23 cellular contexts compared by ENCODE assay signal in the genomic region with DNA sequence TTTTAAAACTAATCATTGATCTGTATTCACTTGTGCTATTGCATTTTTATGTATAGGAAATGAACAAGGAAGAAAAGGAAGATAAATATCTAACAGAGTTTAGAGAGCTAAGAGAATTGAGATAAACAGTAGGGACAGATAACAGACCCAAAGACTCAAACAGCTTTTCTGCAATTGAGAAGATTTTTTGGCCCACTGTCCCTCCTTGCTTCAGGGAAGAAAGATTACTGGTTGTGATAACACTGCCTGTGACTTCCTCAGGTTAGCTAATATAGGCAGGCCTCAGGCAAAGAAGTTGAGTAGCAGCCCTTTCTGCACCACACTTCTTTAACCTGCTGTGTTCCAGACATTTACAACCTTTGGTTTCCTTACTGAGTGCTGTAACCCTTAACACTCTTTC. TPM values are rescaled to one million over a fixed set of nuclear protein-coding genes. Genes with fewer than 3 reads are reported as not detected.
"Had no signal": no experiment of that assay in that cellular context is flagged by ENCODE, and none has a peak within 500 bp of the region (broad histone marks: within the 10 kb centered on the region; RNA-seq: fewer than 3 reads in every experiment).

No MANE protein-coding gene starts in this region.

- H3K36me3 ChIP-seq: adrenal gland had no signal

- ATAC-seq: activated naive CD4-positive, alpha-beta T cell treated with anti-CD3 and anti-CD28 coated beads, Interleukin-2, amount 50 U/mL, for 72 hours had no signal

- FAIRE-seq: astrocyte, bronchial epithelial cell, keratinocyte had no signal

- H3K27ac ChIP-seq: adrenal gland, dorsolateral prefrontal cortex had no signal

- H3K4me3 ChIP-seq: adrenal gland, dorsolateral prefrontal cortex, lung had no signal

- DNase-seq: activated B cell treated with CpG ODN at 0.5 μM for 24 hours; activated CD4-positive, alpha-beta memory T cell treated with anti-CD3 and anti-CD28 coated beads for 36 hours; activated CD4-positive, alpha-beta T cell treated with anti-CD3 and anti-CD28 coated beads for 4 hours; activated gamma-delta T cell treated with Interleukin-2 at 50 U/mL for 16 hours; activated T-cell treated with anti-CD3 and anti-CD28 coated beads for 4 hours; adrenal gland; dorsolateral prefrontal cortex; foreskin melanocyte; glutamatergic neuron; hippocampal formation; midbrain; nephron progenitor cell; nucleus accumbens; retina; stimulated activated CD8-positive, alpha-beta memory T cell treated with anti-CD3 and anti-CD28 coated beads, Interleukin-4, amount 100 ng/mL, for 48 hours; stimulated activated naive CD4-positive, alpha-beta T cell had no signal

- H3K9me3 ChIP-seq: adrenal gland had no signal

- H3K27me3 ChIP-seq: adrenal gland, dorsolateral prefrontal cortex had no signal

RNA-seq across cellular contexts. Expression of a gene that starts 19.5 kb away (rescaled TPM):
- total RNA-seq: bronchial epithelial cell had no signal

RNA-seq across cellular contexts. Expression of a gene that starts 22.9 kb away (rescaled TPM):
- total RNA-seq: activated T-helper 1 cell treated with anti-CD3 and anti-CD28 coated beads, Interleukin-12 subunit alpha, Interleukin-12 subunit beta, Interleukin-2, Interleukin-4 antibody, amounts not matched to agents 30 ng/mL and 10 ng/mL and 1 ng/mL, durations not matched to agents 14 hours and 24 hours and 36 hours; bronchial epithelial cell; T-helper 2 cell treated with Interferon-gamma antibody and Interleukin-4, amounts not matched to agents 100 ng/mL and 5 ng/mL, for 36 hours had no signal
- polyA plus RNA-seq: keratinocyte had no signal
